ENCODE assay signal across 10 cellular contexts in genomic region chr6:36927691-36928546, GRCh38. TPM values are rescaled to one million over a fixed set of nuclear protein-coding genes. Genes with fewer than 3 reads are reported as not detected.
DNase-seq lines count a peak whose midpoint lies in the region; ATAC-seq and TF ChIP-seq lines count a peak whose summit lies in the region.
"Had no signal": no experiment of that assay in that cellular context is flagged by ENCODE, and none has a peak within 500 bp of the region (broad histone marks: within the 10 kb centered on the region; RNA-seq: fewer than 3 reads in every experiment).

No MANE protein-coding gene starts in this region.

- peak overlapping the region; percentile 72 to 89 (median 80) for H3K27ac ChIP-seq in gastrocnemius medialis
- H3K27ac ChIP-seq in PC-3 (ENCODE audit: low read length): no peak overlapping the region
- H3K27ac ChIP-seq: C4-2B had no signal

- H3K9me3 ChIP-seq in gastrocnemius medialis: no peaks in the 10 kb centered on the region
- H3K9me3 ChIP-seq in PC-3 (ENCODE audit: low read length): no peaks in the 10 kb centered on the region

- no peak overlapping the region for H2AFZ ChIP-seq in PC-3 (ENCODE audit: low read length)

- H3K4me3 ChIP-seq in gastrocnemius medialis (peak overlapping the region in 1 of 4 donors; percentile 20), PC-3 (ENCODE audit: low read length) (no peak overlapping the region)

- CTCF ChIA-PET in PC-3 (lab: Charles Lee): no interaction called here

- DNase-seq in G401 (ENCODE audit: low spot score) (peak; percentile 16), amniotic epithelial cell (ENCODE audit: low read depth) (peak; percentile 44), left ventricle myocardium superior (peak; percentile 63), gastrocnemius medialis (peak; percentile 86 to 96), activated gamma-delta T cell treated with Interleukin-2 at 50 U/mL for 16 hours (no peak), PC-3 (no peak)
- no peak for DNase-seq in activated effector memory CD4-positive, alpha-beta T cell treated with Interleukin-2 at 50 U/mL for 16 hours
- no peak for DNase-seq in activated CD4-positive, alpha-beta T cell treated with anti-CD3 and anti-CD28 coated beads for 4 hours
- DNase-seq: NCI-H345 had no signal

- H3K9ac ChIP-seq in PC-3 (ENCODE audit: low read length): no peak overlapping the region

- no TSS peak for BruUV-seq in PC-3 (replicated peaks; lab: Mats Ljungman, UMichigan)

- H4K20me1 ChIP-seq in PC-3 (ENCODE audit: low read length): no peaks in the 10 kb centered on the region

- intact Hi-C loops in left ventricle myocardium superior (cut with micrococcal nuclease): no loop called here
- intact Hi-C loops in gastrocnemius medialis (cut with DNase I; ENCODE audit: low total_unique reads): loop anchor here (2.0 kb wide), 2 partner anchors 43 to 53 kb away; partner anchors contain the start of gene C6orf89
- intact Hi-C loops in PC-3 (cut with micrococcal nuclease): no loop called here

- H3K4me1 ChIP-seq in gastrocnemius medialis (peaks cover 38 to 40% of the 10 kb centered on the region in 2 donors), PC-3 (ENCODE audit: insufficient read depth, low read length) (peaks cover 13% of the 10 kb centered on the region)

- H3K9me2 ChIP-seq in PC-3 (replicated peaks; ENCODE audit: low read length): no peaks in the 10 kb centered on the region

- peak; percentile 80 for ATAC-seq in left ventricle myocardium superior
- peak; percentile 92 to 94 for ATAC-seq in gastrocnemius medialis
- ATAC-seq in PC-3: no peak

- peaks cover 3% of the 10 kb centered on the region for H3F3A ChIP-seq in PC-3 (ENCODE audit: low read length, unreplicated experiment)

- POLR2A ChIA-PET in PC-3 (lab: Charles Lee; ENCODE audit: unreplicated experiment): no interaction called here

- H3K27me3 ChIP-seq in gastrocnemius medialis (no peaks in the 10 kb centered on the region), PC-3 (ENCODE audit: low read length) (no peaks in the 10 kb centered on the region)

- no peaks in the 10 kb centered on the region for H3K79me2 ChIP-seq in PC-3 (ENCODE audit: low read length)

- TF ChIP-seq POLR2A in gastrocnemius medialis (IDR thresholded peaks at IDR 0.05): no peak

- H3K36me3 ChIP-seq in gastrocnemius medialis: peaks cover 0 to 26% of the 10 kb centered on the region in 2 donors
- H3K36me3 ChIP-seq in PC-3 (ENCODE audit: low read depth, low read length): no peaks in the 10 kb centered on the region

- no peak overlapping the region for H3K4me2 ChIP-seq in PC-3 (ENCODE audit: low read length)

- TF ChIP-seq CTCF in gastrocnemius medialis (IDR thresholded peaks at IDR 0.05 in 4 of 5, conservative IDR thresholded peaks at IDR 0.05 in 1 of 5) (peak in 1 of 5 experiments; percentile 10), PC-3 (conservative IDR thresholded peaks at IDR 0.05; ENCODE audit: low read depth, low read length) (no peak)

- in situ Hi-C loops in G401 (cut with HindIII; ENCODE audit: low sequenced_read_pairs) (no loop called here), gastrocnemius medialis (cut with MboI; ENCODE audit: low sequenced_read_pairs in 4 of 4) (no loop called here)

RNA-seq across cellular contexts. Expression of gene PI16, which starts 26.6 kb away (rescaled TPM):
- not detected in 2 replicates for total RNA-seq in G401 (2014; rRNA removed; shearing (Covaris generic))
- 4.1 TPM for total RNA-seq in left ventricle myocardium superior
- 1 to 10 TPM in 3 of 4 donors, under 1 TPM in 1; 0.87 to 3.2 (median 2.5) TPM for total RNA-seq in gastrocnemius medialis
- 0.07 TPM in 1 of 2 replicates, not detected in the other for total RNA-seq in PC-3 (2014; rRNA removed)

RNA-seq across cellular contexts. Expression of gene C6orf89, which starts 42.2 kb away (rescaled TPM):
- 22.5 and 30.1 TPM in 2 replicates for total RNA-seq in G401 (2014; rRNA removed; shearing (Covaris generic))
- total RNA-seq in left ventricle myocardium superior (76.6 TPM), gastrocnemius medialis (10 to 100 TPM; 30.8 to 53.2 (median 38.8) TPM), PC-3 (2014; rRNA removed) (23.2 and 27.8 TPM in 2 replicates)

RNA-seq across cellular contexts. Expression of gene PPIL1, which starts 53.3 kb away (rescaled TPM):
- 62.5 and 124 TPM in 2 replicates for total RNA-seq in G401 (2014; rRNA removed; shearing (Covaris generic))
- total RNA-seq in left ventricle myocardium superior: 60.3 TPM
- 10 to 100 TPM in 3 of 4 donors, 1 to 10 TPM in 1; 5.4 to 18.7 (median 16.8) TPM for total RNA-seq in gastrocnemius medialis
- total RNA-seq in PC-3 (2014; rRNA removed): 37.3 and 39.9 TPM in 2 replicates

RNA-seq across cellular contexts. Expression of gene MTCH1, which starts 58.1 kb away (rescaled TPM):
- total RNA-seq in G401 (2014; rRNA removed; shearing (Covaris generic)): 389 and 393 TPM in 2 replicates
- total RNA-seq in left ventricle myocardium superior: 216 TPM
- 100 to 1,000 TPM in 3 of 4 donors, 10 to 100 TPM in 1; 85.6 to 127 (median 116) TPM for total RNA-seq in gastrocnemius medialis
- total RNA-seq in PC-3 (2014; rRNA removed): 253 and 264 TPM in 2 replicates

Comparison
In these comparisons a context has a peak if more than half of its experiments do, and no peak if none do; other contexts are left out.
1. DNase-seq: peak in G401 (single experiment), amniotic epithelial cell (single experiment), left ventricle myocardium superior (single experiment) and gastrocnemius medialis (2 of 2); none in activated effector memory CD4-positive, alpha-beta T cell treated with Interleukin-2 at 50 U/mL for 16 hours (single experiment), activated gamma-delta T cell treated with Interleukin-2 at 50 U/mL for 16 hours (single experiment), activated CD4-positive, alpha-beta T cell treated with anti-CD3 and anti-CD28 coated beads for 4 hours (0 of 2) and PC-3 (single experiment).